18 cellular contexts compared by ENCODE assay signal in genomic region chr10:75117996-75118395, GRCh38. TPM values are rescaled to one million over a fixed set of nuclear protein-coding genes. Genes with fewer than 3 reads are reported as not detected.
A peak's percentile ranks its signal among the peaks of the same experiment; 100 is the strongest.
DNase-seq lines count a peak whose midpoint lies in the region; ATAC-seq and TF ChIP-seq lines count a peak whose summit lies in the region.
"Had no signal": no experiment of that assay in that cellular context is flagged by ENCODE, and none has a peak within 500 bp of the region (broad histone marks: within the 10 kb centered on the region; RNA-seq: fewer than 3 reads in every experiment).

No MANE protein-coding gene starts in this region.

- intact Hi-C loops in Right ventricle myocardium inferior (cut with DNase I) (no loop called here), vagina (cut with DNase I) (no loop called here)

- ATAC-seq in Right ventricle myocardium inferior (peak; percentile 58), GM21526 (IDR thresholded peaks at IDR 0.05; ENCODE audit: low FRiP score, unreplicated experiment) (no peak)
- ATAC-seq: SK-N-SH treated with all-trans-retinoic acid at 6 μM for 48 hours had no signal

- H3K36me3 ChIP-seq in right atrium auricular region (no peaks in the 10 kb centered on the region), vagina (no peaks in the 10 kb centered on the region), hepatocyte (replicated peaks; ENCODE audit: insufficient read depth, low read depth) (no peaks in the 10 kb centered on the region)
- H3K36me3 ChIP-seq: breast epithelium, heart left ventricle, thoracic aorta had no signal

- peaks cover 61% of the 10 kb centered on the region for H4K20me1 ChIP-seq in hepatocyte (ENCODE audit: insufficient read depth, poor library complexity, severe bottlenecking)

- no peak overlapping the region for H3K4me2 ChIP-seq in hepatocyte

- no peaks in the 10 kb centered on the region for H3K9me2 ChIP-seq in hepatocyte (replicated peaks; ENCODE audit: insufficient read depth)

- H2AFZ ChIP-seq in hepatocyte, result no peak overlapping the region

- H3K27ac ChIP-seq in right atrium auricular region (peak overlapping the region in 1 of 2 donors; percentile 19), vagina (peak overlapping the region; percentile 67), hepatocyte (no peak overlapping the region)
- H3K27ac ChIP-seq: thoracic aorta had no signal

- H3K4me1 ChIP-seq in right atrium auricular region (peaks cover 0 to 66% of the 10 kb centered on the region in 2 donors), vagina (peaks cover 76% of the 10 kb centered on the region), hepatocyte (ENCODE audit: insufficient read depth) (peaks cover 17% of the 10 kb centered on the region)

- peak overlapping the region; percentile 13 for H3K27ac Mint-ChIP-seq in mesothelial cell of epicardium
- H3K27ac Mint-ChIP-seq: activated naive CD4-positive, alpha-beta T cell treated with anti-CD3 and anti-CD28 coated beads, Interleukin-2, amount 10 ng/mL, durations not matched to agents 7 days and 5 days had no signal

- H3K27me3 ChIP-seq in right atrium auricular region (no peaks in the 10 kb centered on the region), vagina (no peaks in the 10 kb centered on the region), hepatocyte (no peaks in the 10 kb centered on the region)
- H3K27me3 ChIP-seq: breast epithelium, heart left ventricle had no signal

- H3K9me3 ChIP-seq in right atrium auricular region, result no peaks in the 10 kb centered on the region
- no peaks in the 10 kb centered on the region for H3K9me3 ChIP-seq in vagina
- H3K9me3 ChIP-seq in hepatocyte (ENCODE audit: low read depth), result no peaks in the 10 kb centered on the region
- H3K9me3 ChIP-seq: breast epithelium, heart left ventricle, thoracic aorta had no signal

- peaks cover 28% of the 10 kb centered on the region for H3K4me1 Mint-ChIP-seq in mesothelial cell of epicardium

- TF ChIP-seq POLR2A in vagina (IDR thresholded peaks at IDR 0.05), result no peak

- 89% methylated on average over 3 of the region's 3 CpGs for WGBS in hepatocyte (ENCODE audit: low lambda C conversion rate, missing lambda C conversion rate)

- H3K4me3 ChIP-seq in right atrium auricular region (no peak overlapping the region), choroid plexus epithelial cell (ENCODE audit: low read depth, low read length) (no peak overlapping the region), vagina (no peak overlapping the region), hepatocyte (no peak overlapping the region)
- H3K4me3 ChIP-seq: breast epithelium, heart left ventricle, thoracic aorta had no signal

- no peaks in the 10 kb centered on the region for H3K27me3 Mint-ChIP-seq in mesothelial cell of epicardium (ENCODE audit: low read depth)
- H3K27me3 Mint-ChIP-seq: activated naive CD4-positive, alpha-beta T cell treated with anti-CD3 and anti-CD28 coated beads, Interleukin-2, amount 10 ng/mL, durations not matched to agents 7 days and 5 days had no signal

- no peaks in the 10 kb centered on the region for H3K36me3 Mint-ChIP-seq in mesothelial cell of epicardium

- no peak for TF ChIP-seq CTCF in right atrium auricular region (IDR thresholded peaks at IDR 0.05)
- no peak for TF ChIP-seq CTCF in choroid plexus epithelial cell (conservative IDR thresholded peaks at IDR 0.05; ENCODE audit: low read depth, low read length)
- no peak for TF ChIP-seq CTCF in mesothelial cell of epicardium (IDR thresholded peaks at IDR 0.05; ENCODE audit: unreplicated experiment)
- no peak for TF ChIP-seq CTCF in vagina (IDR thresholded peaks at IDR 0.05)
- TF ChIP-seq CTCF in hepatocyte (IDR thresholded peaks at IDR 0.05; ENCODE audit: poor library complexity), result no peak

- H3K4me3 Mint-ChIP-seq in mesothelial cell of epicardium, result no peak overlapping the region
- H3K4me3 Mint-ChIP-seq: activated naive CD4-positive, alpha-beta T cell treated with anti-CD3 and anti-CD28 coated beads, Interleukin-2, amount 10 ng/mL, durations not matched to agents 7 days and 5 days had no signal

- peaks cover 100% of the 10 kb centered on the region for H3K79me2 ChIP-seq in hepatocyte

- DNase-seq in Right ventricle myocardium inferior (ENCODE audit: missing footprints), result peak; percentile 3
- DNase-seq in right atrium auricular region (ENCODE audit: low spot score), result no peak
- peak; percentile 53 for DNase-seq in choroid plexus epithelial cell (ENCODE audit: low read depth)
- DNase-seq in mesothelial cell of epicardium (ENCODE audit: low spot score in 2 of 2, unreplicated experiment in 2 of 2), result no peak
- DNase-seq in vagina (ENCODE audit: extremely low spot score in 2 of 2), result no peak
- DNase-seq in NCI-H1105 treated with DMSO at 0.1 percent for 48 hours (lab: John Stamatoyannopoulos, UW), result no peak
- DNase-seq in hepatocyte (ENCODE audit: low spot score), result no peak
- DNase-seq: activated CD8-positive, alpha-beta memory T cell treated with anti-CD3 and anti-CD28 coated beads for 24 hours; activated naive CD4-positive, alpha-beta T cell treated with anti-CD3 and anti-CD28 coated beads, Interleukin-2, amount 10 ng/mL, durations not matched to agents 7 days and 5 days; Calu3; GF-D8; heart left ventricle; kidney; NCI-H510A treated with DMSO at 0.1 percent for 48 hours had no signal

- no peaks in the 10 kb centered on the region for H3K9me3 Mint-ChIP-seq in mesothelial cell of epicardium
- H3K9me3 Mint-ChIP-seq: activated naive CD4-positive, alpha-beta T cell treated with anti-CD3 and anti-CD28 coated beads, Interleukin-2, amount 10 ng/mL, durations not matched to agents 7 days and 5 days had no signal

RNA-seq across cellular contexts. Expression of gene SAMD8, which starts 6.5 kb away (rescaled TPM):
- total RNA-seq in Right ventricle myocardium inferior (21.9 TPM), right atrium auricular region (10 to 100 TPM; 24.7 to 26.3 TPM), mesothelial cell of epicardium (25.6 to 27.8 TPM (median 26.4 TPM) in 3 replicates), vagina (42.7 TPM), hepatocyte (26.8 and 29.2 TPM in 2 replicates)
- polyA plus RNA-seq in hepatocyte, result 9.6 and 10.7 TPM in 2 replicates

Comparison
In these comparisons a context has a peak if more than half of its experiments do, and no peak if none do; other contexts are left out.
1. DNase-seq: peak in Right ventricle myocardium inferior (single experiment) and choroid plexus epithelial cell (single experiment); none in right atrium auricular region (single experiment), mesothelial cell of epicardium (0 of 2), vagina (0 of 2), NCI-H1105 treated with DMSO at 0.1 percent for 48 hours (single experiment) and hepatocyte (single experiment).